ENCODE assay signal across 14 cellular contexts in the genomic region with DNA sequence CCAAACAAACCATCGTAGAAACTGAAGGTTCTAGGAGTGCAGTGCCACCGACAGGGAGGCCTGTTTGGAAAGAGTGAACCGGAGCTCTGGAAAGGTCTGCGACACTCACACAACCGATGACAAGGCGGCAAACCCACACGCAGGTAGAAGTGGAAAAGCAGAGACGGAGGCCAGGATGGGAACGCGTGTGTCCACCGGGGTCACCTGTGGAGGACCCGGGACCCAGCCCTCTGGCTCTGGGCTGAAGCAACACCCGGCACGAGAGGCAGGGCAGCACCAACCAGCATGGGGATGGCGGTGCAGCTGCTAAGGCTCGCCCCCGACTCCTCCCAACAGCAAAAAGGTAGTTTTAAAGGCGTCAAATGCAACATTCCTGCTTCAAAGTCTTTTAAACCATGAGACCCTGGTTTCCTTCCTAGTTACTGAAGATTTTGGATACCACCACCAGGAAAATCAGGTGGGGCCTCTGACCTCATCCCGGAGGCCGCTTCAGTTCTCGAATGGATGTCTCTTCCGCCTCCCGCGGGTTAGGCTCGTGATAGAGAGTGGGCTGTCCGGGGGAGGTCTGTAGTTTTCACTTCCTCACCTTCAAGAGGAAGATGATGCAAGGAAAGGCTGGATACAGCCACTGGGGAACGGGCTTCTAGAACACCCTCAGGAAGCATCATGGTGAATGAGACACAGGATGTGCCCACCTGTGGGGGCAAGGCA.
DNase-seq lines count a peak whose midpoint lies in the region; ATAC-seq and TF ChIP-seq lines count a peak whose summit lies in the region.
"Had no signal": no experiment of that assay in that cellular context is flagged by ENCODE, and none has a peak within 500 bp of the region (broad histone marks: within the 10 kb centered on the region; RNA-seq: fewer than 3 reads in every experiment).

No MANE protein-coding gene starts in this region.

- H3K9ac ChIP-seq in subcutaneous abdominal adipose tissue (ENCODE audit: low read length in 5 of 5): no peak overlapping the region

- H3K27me3 Mint-ChIP-seq in activated T-cell treated with anti-CD3 and anti-CD28 coated beads, Interleukin-2, amount 50 U/mL, for 24 hours: no peaks in the 10 kb centered on the region
- no peaks in the 10 kb centered on the region for H3K27me3 Mint-ChIP-seq in activated T-cell treated with anti-CD3 and anti-CD28 coated beads, Interleukin-2, amount 50 U/mL, for 4 hours (ENCODE audit: low read depth)
- no peaks in the 10 kb centered on the region for H3K27me3 Mint-ChIP-seq in activated T-helper 1 cell treated with anti-CD3 and anti-CD28 coated beads, Interleukin-12 subunit alpha, Interleukin-12 subunit beta, Interleukin-2, Interleukin-4 antibody, amounts not matched to agents 30 ng/mL and 10 ng/mL and 1 ng/mL, durations not matched to agents 14 hours and 24 hours and 36 hours (ENCODE audit: insufficient read depth)
- peaks cover 4% of the 10 kb centered on the region for H3K27me3 Mint-ChIP-seq in HFFc6 (ENCODE audit: insufficient read depth)
- H3K27me3 Mint-ChIP-seq: naive B cell had no signal

- no peaks in the 10 kb centered on the region for H3K9me3 Mint-ChIP-seq in activated T-cell treated with anti-CD3 and anti-CD28 coated beads, Interleukin-2, amount 50 U/mL, for 24 hours
- no peaks in the 10 kb centered on the region for H3K9me3 Mint-ChIP-seq in activated T-cell treated with anti-CD3 and anti-CD28 coated beads, Interleukin-2, amount 50 U/mL, for 4 hours
- H3K9me3 Mint-ChIP-seq in activated T-helper 1 cell treated with anti-CD3 and anti-CD28 coated beads, Interleukin-12 subunit alpha, Interleukin-12 subunit beta, Interleukin-2, Interleukin-4 antibody, amounts not matched to agents 30 ng/mL and 10 ng/mL and 1 ng/mL, durations not matched to agents 14 hours and 24 hours and 36 hours: no peaks in the 10 kb centered on the region
- H3K9me3 Mint-ChIP-seq in HFFc6: no peaks in the 10 kb centered on the region
- H3K9me3 Mint-ChIP-seq: naive B cell had no signal

- H3K4me3 ChIP-seq in subcutaneous abdominal adipose tissue (ENCODE audit: low read depth in 1 of 5, low read length in 5 of 5): no peak overlapping the region
- H3K4me3 ChIP-seq: adrenal gland had no signal

- H3K27ac ChIP-seq in subcutaneous abdominal adipose tissue (ENCODE audit: low read depth, low read length): peak overlapping the region; percentile 85

- intact Hi-C loops in activated T-helper 1 cell treated with anti-CD3 and anti-CD28 coated beads, Interleukin-12 subunit alpha, Interleukin-12 subunit beta, Interleukin-2, Interleukin-4 antibody, amounts not matched to agents 30 ng/mL and 10 ng/mL and 1 ng/mL, durations not matched to agents 14 hours and 24 hours and 36 hours (cut with micrococcal nuclease): no loop called here

- no peak for ATAC-seq in activated T-cell treated with anti-CD3 and anti-CD28 coated beads, Interleukin-2, amount 50 U/mL, for 4 hours

- no peak for DNase-seq in activated T-cell treated with anti-CD3 and anti-CD28 coated beads, Interleukin-2, amount 50 U/mL, for 24 hours
- DNase-seq in activated T-cell treated with anti-CD3 and anti-CD28 coated beads, Interleukin-2, amount 50 U/mL, for 4 hours: no peak
- no peak for DNase-seq in activated T-helper 1 cell treated with anti-CD3 and anti-CD28 coated beads, Interleukin-12 subunit alpha, Interleukin-12 subunit beta, Interleukin-2, Interleukin-4 antibody, amounts not matched to agents 30 ng/mL and 10 ng/mL and 1 ng/mL, durations not matched to agents 14 hours and 24 hours and 36 hours (ENCODE audit: low spot score)
- DNase-seq in islet precursor cell: peak; percentile 42
- DNase-seq in HFFc6: no peak
- DNase-seq in foreskin melanocyte: no peak
- no peak for DNase-seq in NCI-H146 treated with DMSO at 0.1 percent for 48 hours (lab: John Stamatoyannopoulos, UW; ENCODE audit: unreplicated experiment)
- DNase-seq: ACHN, naive B cell, NCI-H146, NCI-H2227 treated with DMSO at 0.1 percent for 48 hours, T-helper 1 cell had no signal

- H3K36me3 Mint-ChIP-seq in activated T-cell treated with anti-CD3 and anti-CD28 coated beads, Interleukin-2, amount 50 U/mL, for 24 hours (ENCODE audit: low read depth): peaks cover 75% of the 10 kb centered on the region
- H3K36me3 Mint-ChIP-seq in activated T-cell treated with anti-CD3 and anti-CD28 coated beads, Interleukin-2, amount 50 U/mL, for 4 hours (ENCODE audit: insufficient read depth): peaks cover 27% of the 10 kb centered on the region
- peaks cover 35% of the 10 kb centered on the region for H3K36me3 Mint-ChIP-seq in activated T-helper 1 cell treated with anti-CD3 and anti-CD28 coated beads, Interleukin-12 subunit alpha, Interleukin-12 subunit beta, Interleukin-2, Interleukin-4 antibody, amounts not matched to agents 30 ng/mL and 10 ng/mL and 1 ng/mL, durations not matched to agents 14 hours and 24 hours and 36 hours (ENCODE audit: low read depth)
- peaks cover 33% of the 10 kb centered on the region for H3K36me3 Mint-ChIP-seq in HFFc6 (ENCODE audit: low read depth)

- H3K4me1 Mint-ChIP-seq in activated T-cell treated with anti-CD3 and anti-CD28 coated beads, Interleukin-2, amount 50 U/mL, for 24 hours (ENCODE audit: low read depth): peaks cover 2% of the 10 kb centered on the region
- peaks cover 3% of the 10 kb centered on the region for H3K4me1 Mint-ChIP-seq in activated T-cell treated with anti-CD3 and anti-CD28 coated beads, Interleukin-2, amount 50 U/mL, for 4 hours (ENCODE audit: low read depth)
- peaks cover 4% of the 10 kb centered on the region for H3K4me1 Mint-ChIP-seq in activated T-helper 1 cell treated with anti-CD3 and anti-CD28 coated beads, Interleukin-12 subunit alpha, Interleukin-12 subunit beta, Interleukin-2, Interleukin-4 antibody, amounts not matched to agents 30 ng/mL and 10 ng/mL and 1 ng/mL, durations not matched to agents 14 hours and 24 hours and 36 hours (ENCODE audit: low read depth)
- H3K4me1 Mint-ChIP-seq in HFFc6 (ENCODE audit: low read depth): peaks cover 22% of the 10 kb centered on the region

- no peaks in the 10 kb centered on the region for H3K27me3 ChIP-seq in subcutaneous abdominal adipose tissue (ENCODE audit: control insufficient read depth in 5 of 5, insufficient read depth in 4 of 5, low read length in 5 of 5)
- H3K27me3 ChIP-seq: adrenal gland had no signal

- no peak for TF ChIP-seq CTCF in HFFc6 (IDR thresholded peaks at IDR 0.05)

- H3K9me3 ChIP-seq in subcutaneous abdominal adipose tissue (ENCODE audit: control insufficient read depth in 5 of 5, low read length in 5 of 5): no peaks in the 10 kb centered on the region
- H3K9me3 ChIP-seq: adrenal gland had no signal

- no peak overlapping the region for H3K4me3 Mint-ChIP-seq in activated T-cell treated with anti-CD3 and anti-CD28 coated beads, Interleukin-2, amount 50 U/mL, for 24 hours
- H3K4me3 Mint-ChIP-seq in activated T-cell treated with anti-CD3 and anti-CD28 coated beads, Interleukin-2, amount 50 U/mL, for 4 hours: no peak overlapping the region
- no peak overlapping the region for H3K4me3 Mint-ChIP-seq in activated T-helper 1 cell treated with anti-CD3 and anti-CD28 coated beads, Interleukin-12 subunit alpha, Interleukin-12 subunit beta, Interleukin-2, Interleukin-4 antibody, amounts not matched to agents 30 ng/mL and 10 ng/mL and 1 ng/mL, durations not matched to agents 14 hours and 24 hours and 36 hours
- H3K4me3 Mint-ChIP-seq in HFFc6: no peak overlapping the region
- H3K4me3 Mint-ChIP-seq: naive B cell had no signal

- H3K36me3 ChIP-seq in subcutaneous abdominal adipose tissue (ENCODE audit: control insufficient read depth in 5 of 5, insufficient read depth in 5 of 5, low read length in 5 of 5): peaks cover 4 to 55% (median 48%) of the 10 kb centered on the region in 5 donors

- H3K27ac Mint-ChIP-seq in activated T-cell treated with anti-CD3 and anti-CD28 coated beads, Interleukin-2, amount 50 U/mL, for 24 hours: peak overlapping the region; percentile 77
- peak overlapping the region; percentile 10 for H3K27ac Mint-ChIP-seq in activated T-helper 1 cell treated with anti-CD3 and anti-CD28 coated beads, Interleukin-12 subunit alpha, Interleukin-12 subunit beta, Interleukin-2, Interleukin-4 antibody, amounts not matched to agents 30 ng/mL and 10 ng/mL and 1 ng/mL, durations not matched to agents 14 hours and 24 hours and 36 hours
- H3K27ac Mint-ChIP-seq in HFFc6: no peak overlapping the region

- H3K4me1 ChIP-seq in subcutaneous abdominal adipose tissue (ENCODE audit: control insufficient read depth in 5 of 5, insufficient read depth in 5 of 5, low read length in 5 of 5): peaks cover 4 to 43% (median 33%) of the 10 kb centered on the region in 5 donors
